1 cellular context compared by ENCODE assay signal in genomic region chr3:30613135-30613825, GRCh38.
TF ChIP-seq lines count a peak whose summit lies in the region.

No MANE protein-coding gene starts in this region.

TF ChIP-seq in GM23338, 12 proteins besides CTCF, POLR2A, EP300 and RAD21 (continued from another document):
- TF ChIP-seq REST (IDR thresholded peaks at IDR 0.05; ENCODE audit: unreplicated experiment): no peak
